In the genomic region with DNA sequence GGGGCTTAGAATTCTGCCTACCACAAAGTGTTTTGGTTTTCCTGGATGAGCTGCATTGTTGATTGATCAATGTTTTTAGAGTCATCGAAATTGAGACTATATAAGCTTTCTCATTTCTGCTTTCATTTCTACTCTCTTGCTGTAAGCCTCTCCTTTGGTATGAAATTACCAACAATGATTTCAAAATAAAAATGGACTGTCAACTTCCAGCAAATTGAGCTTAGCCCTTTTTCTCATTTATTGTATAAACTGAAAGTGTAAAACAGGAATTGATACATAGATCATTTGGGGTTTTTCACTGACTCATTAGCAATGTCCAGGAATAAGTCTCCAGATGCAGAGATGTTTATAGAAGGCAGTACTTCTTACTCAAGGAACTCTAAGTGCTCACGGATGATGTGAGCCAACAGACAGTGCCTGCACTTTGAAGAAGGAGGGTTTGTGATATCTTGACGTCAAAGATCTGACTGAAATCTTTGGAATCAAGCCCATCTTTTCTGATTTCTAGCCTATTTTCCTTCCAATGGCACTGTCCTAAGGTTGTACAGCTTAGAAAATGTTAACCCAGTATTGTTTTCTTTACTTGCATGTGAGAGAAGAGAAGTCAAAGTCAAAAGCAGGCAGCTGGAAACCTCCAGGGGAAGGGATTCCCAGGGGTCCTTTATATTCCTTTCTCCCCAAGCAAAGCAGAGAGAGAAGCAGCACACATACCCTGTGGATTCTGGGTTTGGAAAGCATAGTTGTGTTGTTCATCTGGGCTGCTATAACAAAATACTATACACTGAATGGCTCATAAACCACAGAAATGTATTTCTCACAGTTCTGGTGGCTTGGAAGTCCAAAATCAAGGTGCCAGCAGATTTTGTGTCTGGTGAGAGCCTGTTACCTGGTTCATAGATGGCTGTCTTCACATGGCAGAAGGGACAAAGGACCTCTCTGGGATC, we compare ENCODE assay signal across 1 cellular context.
TF ChIP-seq lines count a peak whose summit lies in the region.

No MANE protein-coding gene starts in this region.

TF ChIP-seq in GM23338, 12 proteins besides CTCF, POLR2A, EP300 and RAD21 (continued from another document):
- TF ChIP-seq, protein P1, sequence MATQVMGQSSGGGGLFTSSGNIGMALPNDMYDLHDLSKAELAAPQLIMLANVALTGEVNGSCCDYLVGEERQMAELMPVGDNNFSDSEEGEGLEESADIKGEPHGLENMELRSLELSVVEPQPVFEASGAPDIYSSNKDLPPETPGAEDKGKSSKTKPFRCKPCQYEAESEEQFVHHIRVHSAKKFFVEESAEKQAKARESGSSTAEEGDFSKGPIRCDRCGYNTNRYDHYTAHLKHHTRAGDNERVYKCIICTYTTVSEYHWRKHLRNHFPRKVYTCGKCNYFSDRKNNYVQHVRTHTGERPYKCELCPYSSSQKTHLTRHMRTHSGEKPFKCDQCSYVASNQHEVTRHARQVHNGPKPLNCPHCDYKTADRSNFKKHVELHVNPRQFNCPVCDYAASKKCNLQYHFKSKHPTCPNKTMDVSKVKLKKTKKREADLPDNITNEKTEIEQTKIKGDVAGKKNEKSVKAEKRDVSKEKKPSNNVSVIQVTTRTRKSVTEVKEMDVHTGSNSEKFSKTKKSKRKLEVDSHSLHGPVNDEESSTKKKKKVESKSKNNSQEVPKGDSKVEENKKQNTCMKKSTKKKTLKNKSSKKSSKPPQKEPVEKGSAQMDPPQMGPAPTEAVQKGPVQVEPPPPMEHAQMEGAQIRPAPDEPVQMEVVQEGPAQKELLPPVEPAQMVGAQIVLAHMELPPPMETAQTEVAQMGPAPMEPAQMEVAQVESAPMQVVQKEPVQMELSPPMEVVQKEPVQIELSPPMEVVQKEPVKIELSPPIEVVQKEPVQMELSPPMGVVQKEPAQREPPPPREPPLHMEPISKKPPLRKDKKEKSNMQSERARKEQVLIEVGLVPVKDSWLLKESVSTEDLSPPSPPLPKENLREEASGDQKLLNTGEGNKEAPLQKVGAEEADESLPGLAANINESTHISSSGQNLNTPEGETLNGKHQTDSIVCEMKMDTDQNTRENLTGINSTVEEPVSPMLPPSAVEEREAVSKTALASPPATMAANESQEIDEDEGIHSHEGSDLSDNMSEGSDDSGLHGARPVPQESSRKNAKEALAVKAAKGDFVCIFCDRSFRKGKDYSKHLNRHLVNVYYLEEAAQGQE (IDR thresholded peaks at IDR 0.05; ENCODE audit: unreplicated experiment), result no peak
- TF ChIP-seq JUNB (IDR thresholded peaks at IDR 0.05; ENCODE audit: unreplicated experiment) (no peak), ZNF331 (CRISPR knock-in tag; IDR thresholded peaks at IDR 0.05; ENCODE audit: low read depth) (no peak), EZH2phosphoT487 (IDR thresholded peaks at IDR 0.05; ENCODE audit: unreplicated experiment) (no peak), EZH2 (IDR thresholded peaks at IDR 0.05; ENCODE audit: low read depth, unreplicated experiment) (no peak), CREB1 (CRISPR knock-in tag; IDR thresholded peaks at IDR 0.05; ENCODE audit: low read depth) (no peak)
- TF ChIP-seq, protein P2, sequence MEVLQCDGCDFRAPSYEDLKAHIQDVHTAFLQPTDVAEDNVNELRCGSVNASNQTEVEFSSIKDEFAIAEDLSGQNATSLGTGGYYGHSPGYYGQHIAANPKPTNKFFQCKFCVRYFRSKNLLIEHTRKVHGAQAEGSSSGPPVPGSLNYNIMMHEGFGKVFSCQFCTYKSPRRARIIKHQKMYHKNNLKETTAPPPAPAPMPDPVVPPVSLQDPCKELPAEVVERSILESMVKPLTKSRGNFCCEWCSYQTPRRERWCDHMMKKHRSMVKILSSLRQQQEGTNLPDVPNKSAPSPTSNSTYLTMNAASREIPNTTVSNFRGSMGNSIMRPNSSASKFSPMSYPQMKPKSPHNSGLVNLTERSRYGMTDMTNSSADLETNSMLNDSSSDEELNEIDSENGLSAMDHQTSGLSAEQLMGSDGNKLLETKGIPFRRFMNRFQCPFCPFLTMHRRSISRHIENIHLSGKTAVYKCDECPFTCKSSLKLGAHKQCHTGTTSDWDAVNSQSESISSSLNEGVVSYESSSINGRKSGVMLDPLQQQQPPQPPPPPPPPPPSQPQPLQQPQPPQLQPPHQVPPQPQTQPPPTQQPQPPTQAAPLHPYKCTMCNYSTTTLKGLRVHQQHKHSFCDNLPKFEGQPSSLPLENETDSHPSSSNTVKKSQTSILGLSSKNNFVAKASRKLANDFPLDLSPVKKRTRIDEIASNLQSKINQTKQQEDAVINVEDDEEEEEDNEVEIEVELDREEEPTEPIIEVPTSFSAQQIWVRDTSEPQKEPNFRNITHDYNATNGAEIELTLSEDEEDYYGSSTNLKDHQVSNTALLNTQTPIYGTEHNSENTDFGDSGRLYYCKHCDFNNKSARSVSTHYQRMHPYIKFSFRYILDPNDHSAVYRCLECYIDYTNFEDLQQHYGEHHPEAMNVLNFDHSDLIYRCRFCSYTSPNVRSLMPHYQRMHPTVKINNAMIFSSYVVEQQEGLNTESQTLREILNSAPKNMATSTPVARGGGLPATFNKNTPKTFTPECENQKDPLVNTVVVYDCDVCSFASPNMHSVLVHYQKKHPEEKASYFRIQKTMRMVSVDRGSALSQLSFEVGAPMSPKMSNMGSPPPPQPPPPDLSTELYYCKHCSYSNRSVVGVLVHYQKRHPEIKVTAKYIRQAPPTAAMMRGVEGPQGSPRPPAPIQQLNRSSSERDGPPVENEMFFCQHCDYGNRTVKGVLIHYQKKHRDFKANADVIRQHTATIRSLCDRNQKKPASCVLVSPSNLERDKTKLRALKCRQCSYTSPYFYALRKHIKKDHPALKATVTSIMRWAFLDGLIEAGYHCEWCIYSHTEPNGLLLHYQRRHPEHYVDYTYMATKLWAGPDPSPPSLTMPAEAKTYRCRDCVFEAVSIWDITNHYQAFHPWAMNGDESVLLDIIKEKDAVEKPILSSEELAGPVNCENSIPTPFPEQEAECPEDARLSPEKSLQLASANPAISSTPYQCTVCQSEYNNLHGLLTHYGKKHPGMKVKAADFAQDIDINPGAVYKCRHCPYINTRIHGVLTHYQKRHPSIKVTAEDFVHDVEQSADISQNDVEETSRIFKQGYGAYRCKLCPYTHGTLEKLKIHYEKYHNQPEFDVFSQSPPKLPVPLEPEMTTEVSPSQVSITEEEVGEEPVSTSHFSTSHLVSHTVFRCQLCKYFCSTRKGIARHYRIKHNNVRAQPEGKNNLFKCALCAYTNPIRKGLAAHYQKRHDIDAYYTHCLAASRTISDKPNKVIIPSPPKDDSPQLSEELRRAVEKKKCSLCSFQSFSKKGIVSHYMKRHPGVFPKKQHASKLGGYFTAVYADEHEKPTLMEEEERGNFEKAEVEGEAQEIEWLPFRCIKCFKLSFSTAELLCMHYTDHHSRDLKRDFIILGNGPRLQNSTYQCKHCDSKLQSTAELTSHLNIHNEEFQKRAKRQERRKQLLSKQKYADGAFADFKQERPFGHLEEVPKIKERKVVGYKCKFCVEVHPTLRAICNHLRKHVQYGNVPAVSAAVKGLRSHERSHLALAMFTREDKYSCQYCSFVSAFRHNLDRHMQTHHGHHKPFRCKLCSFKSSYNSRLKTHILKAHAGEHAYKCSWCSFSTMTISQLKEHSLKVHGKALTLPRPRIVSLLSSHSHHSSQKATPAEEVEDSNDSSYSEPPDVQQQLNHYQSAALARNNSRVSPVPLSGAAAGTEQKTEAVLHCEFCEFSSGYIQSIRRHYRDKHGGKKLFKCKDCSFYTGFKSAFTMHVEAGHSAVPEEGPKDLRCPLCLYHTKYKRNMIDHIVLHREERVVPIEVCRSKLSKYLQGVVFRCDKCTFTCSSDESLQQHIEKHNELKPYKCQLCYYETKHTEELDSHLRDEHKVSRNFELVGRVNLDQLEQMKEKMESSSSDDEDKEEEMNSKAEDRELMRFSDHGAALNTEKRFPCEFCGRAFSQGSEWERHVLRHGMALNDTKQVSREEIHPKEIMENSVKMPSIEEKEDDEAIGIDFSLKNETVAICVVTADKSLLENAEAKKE (CRISPR knock-in tag; IDR thresholded peaks at IDR 0.05), result no peak
